In genomic region chr19:15177269-15178116, GRCh38 we compare ENCODE assay signal across 8 cellular contexts. TPM values are rescaled to one million over a fixed set of nuclear protein-coding genes. Genes with fewer than 3 reads are reported as not detected.
A peak's percentile ranks its signal among the peaks of the same experiment; 100 is the strongest.
DNase-seq lines count a peak whose midpoint lies in the region; ATAC-seq lines count a peak whose summit lies in the region.

No MANE protein-coding gene starts in this region.

- no peak overlapping the region for H3K27ac ChIP-seq in duodenal mucosa (ENCODE audit: low read depth, low read length)

- POLR2A ChIA-PET in activated CD4-positive, alpha-beta memory T cell treated with anti-CD3 and anti-CD28 coated beads, Interleukin-2, amount 10 ng/mL, durations not matched to agents 7 days and 5 days (lab: Charles Lee) = no interaction called here

- H3K27me3 Mint-ChIP-seq in activated CD4-positive, alpha-beta memory T cell treated with anti-CD3 and anti-CD28 coated beads, Interleukin-2, amount 10 ng/mL, durations not matched to agents 7 days and 5 days = peaks cover 8% of the 10 kb centered on the region

- no peaks in the 10 kb centered on the region for H3K9me3 Mint-ChIP-seq in activated CD4-positive, alpha-beta memory T cell treated with anti-CD3 and anti-CD28 coated beads, Interleukin-2, amount 10 ng/mL, durations not matched to agents 7 days and 5 days

- no peaks in the 10 kb centered on the region for H3K36me3 Mint-ChIP-seq in activated CD4-positive, alpha-beta memory T cell treated with anti-CD3 and anti-CD28 coated beads, Interleukin-2, amount 10 ng/mL, durations not matched to agents 7 days and 5 days (ENCODE audit: low read depth)

- DNase-seq in DMS53 (lab: John Stamatoyannopoulos, UW) (peak; percentile 89), NCI-H748 (lab: John Stamatoyannopoulos, UW; ENCODE audit: unreplicated experiment) (peak; percentile 81), lung microvascular endothelial cell (ENCODE audit: low read depth in 2 of 2) (peak; percentile 78 to 88)
- peak; percentile 84 for DNase-seq in activated CD4-positive, alpha-beta memory T cell treated with anti-CD3 and anti-CD28 coated beads, Interleukin-2, amount 10 ng/mL, durations not matched to agents 7 days and 5 days
- peak; percentile 65 for DNase-seq in stimulated activated CD8-positive, alpha-beta memory T cell treated with anti-CD3 and anti-CD28 coated beads, Interleukin-12 subunit alpha, Interleukin-12 subunit beta, amount 100 ng/mL, for 4 hours (ENCODE audit: low read depth)

- H3K36me3 ChIP-seq in duodenal mucosa (ENCODE audit: control insufficient read depth in 1 of 2, insufficient read depth in 2 of 2, low read length in 2 of 2) = no peaks in the 10 kb centered on the region

- H3K4me3 ChIP-seq in duodenal mucosa (ENCODE audit: low read depth in 1 of 2, low read length in 2 of 2) = peak overlapping the region; percentile 14 to 24

- peaks cover 0 to 18% of the 10 kb centered on the region in 2 donors for H3K4me1 ChIP-seq in duodenal mucosa (ENCODE audit: control insufficient read depth in 1 of 2, insufficient read depth in 2 of 2, low read length in 2 of 2)

- no peaks in the 10 kb centered on the region for H3K9me3 ChIP-seq in duodenal mucosa (ENCODE audit: control insufficient read depth in 1 of 2, low read length in 2 of 2)

- H3K9ac ChIP-seq in duodenal mucosa (ENCODE audit: low read depth in 1 of 2, low read length in 2 of 2) = no peak overlapping the region

- peaks cover 8% of the 10 kb centered on the region for H3K4me1 Mint-ChIP-seq in activated CD4-positive, alpha-beta memory T cell treated with anti-CD3 and anti-CD28 coated beads, Interleukin-2, amount 10 ng/mL, durations not matched to agents 7 days and 5 days

- peak overlapping the region; percentile 1 for H3K4me3 Mint-ChIP-seq in activated CD4-positive, alpha-beta memory T cell treated with anti-CD3 and anti-CD28 coated beads, Interleukin-2, amount 10 ng/mL, durations not matched to agents 7 days and 5 days

- CTCF ChIA-PET in activated CD4-positive, alpha-beta memory T cell treated with anti-CD3 and anti-CD28 coated beads, Interleukin-2, amount 10 ng/mL, durations not matched to agents 7 days and 5 days (lab: Charles Lee) = interaction anchor here (0.5 to 2.1 kb wide), 6 partner anchors 8 to 378 kb away, joined by 3 to 8 read pairs (median 4); partner anchors contain the start of gene AKAP8L

- ATAC-seq in HG03196 (IDR thresholded peaks at IDR 0.05; ENCODE audit: unreplicated experiment) (peak; percentile 58), HG03460 (IDR thresholded peaks at IDR 0.05; ENCODE audit: unreplicated experiment) (no peak)

- no peaks in the 10 kb centered on the region for H3K27me3 ChIP-seq in duodenal mucosa (ENCODE audit: control insufficient read depth in 1 of 2, insufficient read depth in 2 of 2, low read length in 2 of 2)

- H3K27ac Mint-ChIP-seq in activated CD4-positive, alpha-beta memory T cell treated with anti-CD3 and anti-CD28 coated beads, Interleukin-2, amount 10 ng/mL, durations not matched to agents 7 days and 5 days = no peak overlapping the region

RNA-seq across cellular contexts. Expression of gene NOTCH3, which starts 23.3 kb away (rescaled TPM):
- total RNA-seq in activated CD4-positive, alpha-beta memory T cell treated with anti-CD3 and anti-CD28 coated beads, Interleukin-2, amount 10 ng/mL, durations not matched to agents 7 days and 5 days = not detected
- 0.20 and 0.65 TPM in 2 replicates for total RNA-seq in lung microvascular endothelial cell

RNA-seq across cellular contexts. Expression of gene EPHX3, which starts 54.8 kb away (rescaled TPM):
- under 1 TPM in 1 of 2 experiments, not detected in 1; 0.20 TPM for total RNA-seq in activated CD4-positive, alpha-beta memory T cell treated with anti-CD3 and anti-CD28 coated beads, Interleukin-2, amount 10 ng/mL, durations not matched to agents 7 days and 5 days
- total RNA-seq in lung microvascular endothelial cell = under 0.01 TPM in 1 of 2 replicates, not detected in the other
